8 cellular contexts compared by ENCODE assay signal in genomic region chr17:17682293-17682736, GRCh38. TPM values are rescaled to one million over a fixed set of nuclear protein-coding genes. Genes with fewer than 3 reads are reported as not detected.
DNase-seq lines count a peak whose midpoint lies in the region; ATAC-seq, FAIRE-seq and TF ChIP-seq lines count a peak whose summit lies in the region.

No MANE protein-coding gene starts in this region.

- H3K36me3 Mint-ChIP-seq in activated CD4-positive, alpha-beta T cell treated with anti-CD3 and anti-CD28 coated beads for 36 hours (ENCODE audit: low read depth), result no peaks in the 10 kb centered on the region
- H3K36me3 Mint-ChIP-seq in memory B cell, result no peaks in the 10 kb centered on the region

- peaks cover 34% of the 10 kb centered on the region for H3K4me1 ChIP-seq in HUES6 (ENCODE audit: control insufficient read depth, insufficient read depth, low read length)

- peak overlapping the region; percentile 63 for H3K9ac ChIP-seq in HUES6 (ENCODE audit: low read length)

- H3K27ac Mint-ChIP-seq in activated CD4-positive, alpha-beta T cell treated with anti-CD3 and anti-CD28 coated beads for 36 hours, result peak overlapping the region; percentile 86
- peak overlapping the region; percentile 93 for H3K27ac Mint-ChIP-seq in memory B cell

- no peak for FAIRE-seq in GM19239 (lab: Jason Lieb, UNC)

- no peaks in the 10 kb centered on the region for H3K36me3 ChIP-seq in HUES6 (ENCODE audit: control insufficient read depth, insufficient read depth, low read length)

- peak; percentile 50 for DNase-seq in AG10803 (ENCODE audit: low read depth)
- peak; percentile 65 for DNase-seq in GM19239 (ENCODE audit: insufficient read length, low spot score)
- DNase-seq in activated CD4-positive, alpha-beta T cell treated with anti-CD3 and anti-CD28 coated beads for 36 hours, result peak; percentile 78
- DNase-seq in dorsolateral prefrontal cortex, result peak in 5 of 10 donors; percentile 23 to 74 (median 66)
- DNase-seq in memory B cell (ENCODE audit: low spot score in 2 of 2), result peak; percentile 65 to 77
- DNase-seq in stimulated activated CD8-positive, alpha-beta memory T cell treated with anti-CD3 and anti-CD28 coated beads, Interleukin-7, amount 100 ng/mL, for 24 hours (ENCODE audit: low read depth), result peak; percentile 11
- DNase-seq in COR-L47 (lab: John Stamatoyannopoulos, UW), result no peak

- H3K4me3 Mint-ChIP-seq in activated CD4-positive, alpha-beta T cell treated with anti-CD3 and anti-CD28 coated beads for 36 hours, result peak overlapping the region; percentile 86
- peak overlapping the region; percentile 88 for H3K4me3 Mint-ChIP-seq in memory B cell

- CTCF ChIA-PET in activated CD4-positive, alpha-beta T cell treated with anti-CD3 and anti-CD28 coated beads for 36 hours (lab: Charles Lee), result interaction anchor here (0.6 to 1.5 kb wide), 5 partner anchors 10 to 237 kb away, joined by 3 to 4 read pairs (median 3); partner anchors contain the start of gene SREBF1

- H3K4me1 Mint-ChIP-seq in activated CD4-positive, alpha-beta T cell treated with anti-CD3 and anti-CD28 coated beads for 36 hours, result peaks cover 24% of the 10 kb centered on the region
- H3K4me1 Mint-ChIP-seq in memory B cell, result peaks cover 25% of the 10 kb centered on the region

- no peaks in the 10 kb centered on the region for H3K27me3 Mint-ChIP-seq in activated CD4-positive, alpha-beta T cell treated with anti-CD3 and anti-CD28 coated beads for 36 hours
- H3K27me3 Mint-ChIP-seq in memory B cell, result peaks cover 5% of the 10 kb centered on the region

- no peaks in the 10 kb centered on the region for H3K9me3 ChIP-seq in HUES6 (ENCODE audit: control insufficient read depth, insufficient read depth, low read depth, low read length)

- H3K27ac ChIP-seq in HUES6 (ENCODE audit: low read depth, low read length), result no peak overlapping the region; the same call in 1 of the 2 replicates
- peak overlapping the region; percentile 30 to 97 (median 90) for H3K27ac ChIP-seq in dorsolateral prefrontal cortex

- intact Hi-C loops in activated CD4-positive, alpha-beta T cell treated with anti-CD3 and anti-CD28 coated beads for 36 hours (cut with DNase I, micrococcal nuclease), result loop anchor here (1.0 to 5.0 kb wide), 10 partner anchors 40 to 500 kb away; partner anchors contain the start of genes ATPAF2 (in 2 of the 2), GID4 (in 2 of the 2), ALKBH5 (in 1 of the 2) and DRG2 (in 1 of the 2)
- intact Hi-C loops in dorsolateral prefrontal cortex (cut with DNase I), result loop anchor here (2.0 to 5.0 kb wide), 9 partner anchors 40 to 360 kb away; no protein-coding TSS in a partner anchor

- H3K4me3 ChIP-seq in AG10803 (ENCODE audit: low read length), result peak overlapping the region; percentile 74
- H3K4me3 ChIP-seq in HUES6 (ENCODE audit: low read depth, low read length), result peak overlapping the region; percentile 60
- H3K4me3 ChIP-seq in dorsolateral prefrontal cortex, result peak overlapping the region; percentile 43 to 92 (median 78)

- H3K9me3 Mint-ChIP-seq in activated CD4-positive, alpha-beta T cell treated with anti-CD3 and anti-CD28 coated beads for 36 hours (ENCODE audit: low read depth), result no peaks in the 10 kb centered on the region
- H3K9me3 Mint-ChIP-seq in memory B cell, result no peaks in the 10 kb centered on the region

- ATAC-seq in activated CD4-positive, alpha-beta T cell treated with anti-CD3 and anti-CD28 coated beads for 36 hours, result peak; percentile 52
- ATAC-seq in memory B cell (ENCODE audit: low read depth), result peak; percentile 45

- POLR2A ChIA-PET in activated CD4-positive, alpha-beta T cell treated with anti-CD3 and anti-CD28 coated beads for 36 hours (lab: Charles Lee), result interaction anchor here (0.6 to 1.2 kb wide), 2 partner anchors 115 to 154 kb away, joined by 3 to 4 read pairs; no protein-coding TSS in a partner anchor

- no peak for TF ChIP-seq CTCF in AG10803 (conservative IDR thresholded peaks at IDR 0.05; ENCODE audit: low read length)
- TF ChIP-seq CTCF in dorsolateral prefrontal cortex (IDR thresholded peaks at IDR 0.05 in 54 of 56, conservative IDR thresholded peaks at IDR 0.05 in 2 of 56; ENCODE audit: low read depth in 1 of 56, partially characterized antibody in 56 of 56), result peak in 5 of 56 donors; percentile 1 to 8 (median 3)

- H3K27me3 ChIP-seq in HUES6 (ENCODE audit: control insufficient read depth, insufficient read depth, low read length), result peaks cover 95% of the 10 kb centered on the region
- H3K27me3 ChIP-seq in dorsolateral prefrontal cortex, result no peaks in the 10 kb centered on the region

RNA-seq across cellular contexts. Expression of gene RAI1, which starts 1.1 kb away (rescaled TPM):
- 10 to 100 TPM; 13.6 to 16.4 TPM for total RNA-seq in activated CD4-positive, alpha-beta T cell treated with anti-CD3 and anti-CD28 coated beads for 36 hours
- total RNA-seq in dorsolateral prefrontal cortex, result 10 to 100 TPM; 36.4 to 86.1 (median 56.3) TPM
